ENCODE assay signal across 2 cellular contexts in genomic region chr22:50137277-50137676, GRCh38. TPM values are rescaled to one million over a fixed set of nuclear protein-coding genes. Genes with fewer than 3 reads are reported as not detected.
"Had no signal": no experiment of that assay in that cellular context is flagged by ENCODE, and none has a peak within 500 bp of the region (broad histone marks: within the 10 kb centered on the region; RNA-seq: fewer than 3 reads in every experiment).

No MANE protein-coding gene starts in this region.

RNA-seq across cellular contexts. Expression of gene MOV10L1, which starts 47.5 kb away (rescaled TPM):
- total RNA-seq: G401, GM12878 had no signal

RNA-seq across cellular contexts. Expression of gene MLC1, which starts 52.1 kb away (rescaled TPM):
- total RNA-seq: G401, GM12878 had no signal
